In the genomic region with DNA sequence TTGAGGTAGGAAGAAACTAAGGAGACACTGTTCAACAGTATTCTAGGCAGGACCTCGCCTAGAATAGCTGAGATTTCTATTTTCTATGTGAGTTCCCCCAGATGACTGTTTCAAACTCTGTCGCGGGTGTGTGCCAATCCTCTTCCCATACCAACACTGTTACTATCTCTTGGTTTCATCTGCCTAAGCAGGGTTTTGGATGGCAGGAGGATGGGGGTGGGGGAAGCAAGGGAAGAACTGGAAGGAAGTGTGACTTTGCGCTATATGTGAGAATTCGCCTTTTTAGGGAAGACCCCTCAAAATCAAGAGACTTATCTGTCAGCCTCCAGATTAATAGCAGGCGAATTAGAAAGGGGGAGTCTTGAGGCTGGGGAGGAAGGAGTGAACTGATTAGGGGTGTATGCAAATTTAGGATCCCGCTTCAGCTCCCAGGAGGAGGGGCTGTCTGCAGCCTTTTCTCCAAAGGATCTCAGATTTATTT, we compare ENCODE assay signal across 6 cellular contexts.
DNase-seq lines count a peak whose midpoint lies in the region; ATAC-seq and TF ChIP-seq lines count a peak whose summit lies in the region.

No MANE protein-coding gene starts in this region.

- H3K27ac ChIP-seq in duodenal mucosa (ENCODE audit: low read depth, low read length): no peak overlapping the region
- peak overlapping the region; percentile 73 for H3K27ac ChIP-seq in rectal smooth muscle tissue (ENCODE audit: low read depth, low read length)

- peak overlapping the region; percentile 88 to 96 for H3K4me3 ChIP-seq in duodenal mucosa (ENCODE audit: low read depth in 1 of 2, low read length in 2 of 2)
- H3K4me3 ChIP-seq in rectal smooth muscle tissue (ENCODE audit: low read length): peak overlapping the region; percentile 58

- H3K27me3 ChIP-seq in duodenal mucosa (ENCODE audit: control insufficient read depth in 1 of 2, insufficient read depth in 2 of 2, low read length in 2 of 2) (no peaks in the 10 kb centered on the region), rectal smooth muscle tissue (ENCODE audit: control insufficient read depth, insufficient read depth, low read length) (no peaks in the 10 kb centered on the region)

- CTCF ChIA-PET in HEK293T (lab: Yijun Ruan, JAX): interaction anchor here (0.5 kb wide), 1 partner anchor 272 kb away, joined by 4 read pairs; no protein-coding TSS in a partner anchor

- H3K36me3 ChIP-seq in duodenal mucosa (ENCODE audit: control insufficient read depth in 1 of 2, insufficient read depth in 2 of 2, low read length in 2 of 2): peaks cover 7 to 8% of the 10 kb centered on the region in 2 donors
- peaks cover 10% of the 10 kb centered on the region for H3K36me3 ChIP-seq in rectal smooth muscle tissue (ENCODE audit: control insufficient read depth, insufficient read depth, low read length)

- H3K4me1 ChIP-seq in duodenal mucosa (ENCODE audit: control insufficient read depth in 1 of 2, insufficient read depth in 2 of 2, low read length in 2 of 2): peaks cover 21 to 36% of the 10 kb centered on the region in 2 donors
- peaks cover 10% of the 10 kb centered on the region for H3K4me1 ChIP-seq in rectal smooth muscle tissue (ENCODE audit: control insufficient read depth, insufficient read depth, low read length)

- POLR2A ChIA-PET in HEK293T (lab: Yijun Ruan, JAX): interaction anchor here (0.9 to 2.6 kb wide), 5 partner anchors 9 to 117 kb away, joined by 3 to 11 read pairs (median 4); a partner anchor contains a TSS

- DNase-seq in DMS 273 treated with DMSO at 0.1 percent for 48 hours (lab: John Stamatoyannopoulos, UW) (peak; percentile 77), Kasumi-1 (lab: John Stamatoyannopoulos, UW) (peak; percentile 50 to 63), HEK293T (ENCODE audit: extremely low spot score) (no peak)

- H3K9ac ChIP-seq in duodenal mucosa (ENCODE audit: low read depth in 1 of 2, low read length in 2 of 2) (peak overlapping the region; percentile 70 to 76), rectal smooth muscle tissue (ENCODE audit: low read length) (peak overlapping the region; percentile 38)

- no peaks in the 10 kb centered on the region for H3K9me3 ChIP-seq in duodenal mucosa (ENCODE audit: control insufficient read depth in 1 of 2, low read length in 2 of 2)

- no peak for ATAC-seq in activated CD4-positive, CD25-positive, alpha-beta regulatory T cell treated with anti-CD3 and anti-CD28 coated beads, Interleukin-2, amount 50 U/mL, for 24 hours

TF ChIP-seq in HEK293T, 16 proteins besides CTCF, POLR2A, EP300 and RAD21:
- TF ChIP-seq CTBP1 (IDR thresholded peaks at IDR 0.05; ENCODE audit: borderline replicate concordance) (no peak), LEF1 (IDR thresholded peaks at IDR 0.05; ENCODE audit: borderline replicate concordance) (no peak), ZNF384 (IDR thresholded peaks at IDR 0.05) (no peak), SUZ12 (IDR thresholded peaks at IDR 0.05) (no peak), FOXA1 (IDR thresholded peaks at IDR 0.05) (no peak), TARDBP (IDR thresholded peaks at IDR 0.05) (no peak), FOXM1 (IDR thresholded peaks at IDR 0.05; ENCODE audit: borderline replicate concordance) (no peak), FOXK2 (IDR thresholded peaks at IDR 0.05) (no peak), BHLHE40 (IDR thresholded peaks at IDR 0.05; ENCODE audit: borderline replicate concordance) (no peak), SP1 (IDR thresholded peaks at IDR 0.05) (no peak), L3MBTL2 (conservative IDR thresholded peaks at IDR 0.05) (no peak), HDGF (IDR thresholded peaks at IDR 0.05; ENCODE audit: borderline replicate concordance) (no peak), ARNT (IDR thresholded peaks at IDR 0.05) (no peak), ELF4 (IDR thresholded peaks at IDR 0.05) (no peak), NFRKB (IDR thresholded peaks at IDR 0.05) (no peak)
- TF ChIP-seq, protein P1, sequence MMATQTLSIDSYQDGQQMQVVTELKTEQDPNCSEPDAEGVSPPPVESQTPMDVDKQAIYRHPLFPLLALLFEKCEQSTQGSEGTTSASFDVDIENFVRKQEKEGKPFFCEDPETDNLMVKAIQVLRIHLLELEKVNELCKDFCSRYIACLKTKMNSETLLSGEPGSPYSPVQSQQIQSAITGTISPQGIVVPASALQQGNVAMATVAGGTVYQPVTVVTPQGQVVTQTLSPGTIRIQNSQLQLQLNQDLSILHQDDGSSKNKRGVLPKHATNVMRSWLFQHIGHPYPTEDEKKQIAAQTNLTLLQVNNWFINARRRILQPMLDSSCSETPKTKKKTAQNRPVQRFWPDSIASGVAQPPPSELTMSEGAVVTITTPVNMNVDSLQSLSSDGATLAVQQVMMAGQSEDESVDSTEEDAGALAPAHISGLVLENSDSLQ (IDR thresholded peaks at IDR 0.05): no peak
